8 cellular contexts compared by ENCODE assay signal in genomic region chr1:65687435-65688214, GRCh38.
DNase-seq lines count a peak whose midpoint lies in the region; ATAC-seq, FAIRE-seq and TF ChIP-seq lines count a peak whose summit lies in the region.

No MANE protein-coding gene starts in this region.

- no TSS peak for BruUV-seq in HepG2 (replicated peaks; lab: Mats Ljungman, UMichigan)

- FAIRE-seq in HepG2 (lab: Jason Lieb, UNC): peak; percentile 98

- peak; percentile 94 for TF ChIP-seq RAD21 in HepG2 (CRISPR knock-in tag; IDR thresholded peaks at IDR 0.05)

- peaks cover 34% of the 10 kb centered on the region for H3K4me1 ChIP-seq in HepG2 (ENCODE audit: insufficient read depth, low read length)

- no peak overlapping the region for H3K27ac Mint-ChIP-seq in activated CD4-positive, alpha-beta T cell treated with anti-CD3 and anti-CD28 coated beads for 36 hours

- peak; percentile 74 for DNase-seq in AG08396 (ENCODE audit: low spot score)
- DNase-seq in NCI-H446 treated with DMSO at 0.1 percent for 48 hours (lab: John Stamatoyannopoulos, UW): peak; percentile 66
- peak; percentile 88 for DNase-seq in activated CD4-positive, alpha-beta T cell treated with anti-CD3 and anti-CD28 coated beads for 36 hours
- DNase-seq in HepG2 (ENCODE audit: low spot score): peak; percentile 90
- DNase-seq in stimulated activated CD4-positive, alpha-beta T cell treated with anti-CD3 and anti-CD28 coated beads, Interleukin-4, amount 100 ng/mL, for 24 hours: peak; percentile 82

- ATAC-seq in GM18868 (IDR thresholded peaks at IDR 0.05; ENCODE audit: unreplicated experiment): peak; percentile 96
- ATAC-seq in HG03135 (IDR thresholded peaks at IDR 0.05; ENCODE audit: unreplicated experiment): peak; percentile 73
- peak; percentile 88 for ATAC-seq in activated CD4-positive, alpha-beta T cell treated with anti-CD3 and anti-CD28 coated beads for 36 hours
- peak; percentile 96 for ATAC-seq in HepG2

- H3K9me3 Mint-ChIP-seq in activated CD4-positive, alpha-beta T cell treated with anti-CD3 and anti-CD28 coated beads for 36 hours (ENCODE audit: low read depth): no peaks in the 10 kb centered on the region

- no peaks in the 10 kb centered on the region for H3K79me2 ChIP-seq in HepG2 (ENCODE audit: insufficient read depth, low read length)

- no peaks in the 10 kb centered on the region for H3K36me3 Mint-ChIP-seq in activated CD4-positive, alpha-beta T cell treated with anti-CD3 and anti-CD28 coated beads for 36 hours (ENCODE audit: low read depth)

- CTCF ChIA-PET in activated CD4-positive, alpha-beta T cell treated with anti-CD3 and anti-CD28 coated beads for 36 hours (lab: Charles Lee): interaction anchor here (0.6 to 4.5 kb wide), 39 partner anchors 9 to 1441 kb away, joined by 3 to 41 read pairs (median 4); no protein-coding TSS in a partner anchor
- CTCF ChIA-PET in HepG2 (lab: Yijun Ruan, JAX; ENCODE audit: low intra/inter-chr PET ratio, low total read pairs): interaction anchor here (0.7 to 2.6 kb wide), 7 partner anchors 256 to 629 kb away, joined by 3 to 20 read pairs (median 4); no protein-coding TSS in a partner anchor

- H3K9ac ChIP-seq in HepG2 (ENCODE audit: insufficient read depth, low read depth, low read length): no peak overlapping the region

- peak overlapping the region; percentile 70 for H3K27ac ChIP-seq in cingulate gyrus (ENCODE audit: low read depth, low read length)
- peak overlapping the region; percentile 35 for H3K27ac ChIP-seq in HepG2 (ENCODE audit: extremely low read length, insufficient read depth, low read length)

- peak overlapping the region in 1 of 3 experiments; percentile 26; a peak in 1 of 6 replicates for H3K4me3 ChIP-seq in HepG2 (replicated peaks in 1 of 3; ENCODE audit: insufficient read depth in 1 of 3, low read depth in 2 of 3, low read length in 3 of 3)

- no peaks in the 10 kb centered on the region for H3K9me3 ChIP-seq in HepG2 (ENCODE audit: low read length)

- 6% methylated on average over 8 of the region's 8 CpGs for WGBS in HepG2 (ENCODE audit: low lambda C conversion rate)

- no peaks in the 10 kb centered on the region for H3K36me3 ChIP-seq in HepG2 (replicated peaks in 1 of 2; ENCODE audit: control insufficient read depth in 1 of 2, insufficient read depth in 2 of 2, low read length in 2 of 2)

- peaks cover 10% of the 10 kb centered on the region for H3K27me3 Mint-ChIP-seq in activated CD4-positive, alpha-beta T cell treated with anti-CD3 and anti-CD28 coated beads for 36 hours

- peak; percentile 94 for TF ChIP-seq CTCF in HepG2 (CRISPR knock-in tag; IDR thresholded peaks at IDR 0.05)

- no peak overlapping the region for H2AFZ ChIP-seq in HepG2 (ENCODE audit: low read length)

- H3K4me2 ChIP-seq in HepG2 (ENCODE audit: low read depth, low read length): peak overlapping the region; percentile 51

- in situ Hi-C loops in HepG2 (cut with HindIII; ENCODE audit: extremely low pct_ligation_motif_present, low pct_unique_long_range_greater_than_20kb): loop anchor here (5.0 to 25.0 kb wide), 3 partner anchors 250 to 625 kb away; no protein-coding TSS in a partner anchor

- TF ChIP-seq POLR2A in HepG2 (IDR thresholded peaks at IDR 0.05; ENCODE audit: insufficient read depth in 1 of 2, low read depth in 2 of 2, low read length in 2 of 2): no peak

- H3K4me1 Mint-ChIP-seq in activated CD4-positive, alpha-beta T cell treated with anti-CD3 and anti-CD28 coated beads for 36 hours: peaks cover 2% of the 10 kb centered on the region

- H4K20me1 ChIP-seq in HepG2 (ENCODE audit: insufficient read depth, low read length): no peaks in the 10 kb centered on the region

- H3K4me3 Mint-ChIP-seq in activated CD4-positive, alpha-beta T cell treated with anti-CD3 and anti-CD28 coated beads for 36 hours: no peak overlapping the region

- POLR2A ChIA-PET in activated CD4-positive, alpha-beta T cell treated with anti-CD3 and anti-CD28 coated beads for 36 hours (lab: Charles Lee): no interaction called here
- POLR2A ChIA-PET in HepG2 (lab: Yijun Ruan, JAX): interaction anchor here (1.7 kb wide), 1 partner anchor 267 kb away, joined by 5 read pairs; the partner anchor contains the start of genes LEPR and LEPROT

- TF ChIP-seq EP300 in HepG2 (IDR thresholded peaks at IDR 0.05; ENCODE audit: low read depth in 2 of 2, low read length in 2 of 2) (peak; percentile 38 to 84; a peak in 2 of 4 replicates), HepG2 (CRISPR knock-in tag; IDR thresholded peaks at IDR 0.05; ENCODE audit: borderline replicate concordance) (peak; percentile 73)

- peaks cover 0 to 8% of the 10 kb centered on the region in 2 experiments; a peak in 2 of 5 replicates for H3K27me3 ChIP-seq in HepG2 (ENCODE audit: control insufficient read depth in 1 of 2, insufficient read depth in 2 of 2, low read length in 2 of 2)

- intact Hi-C loops in activated CD4-positive, alpha-beta T cell treated with anti-CD3 and anti-CD28 coated beads for 36 hours (cut with DNase I, micrococcal nuclease): loop anchor here (1.0 to 5.0 kb wide), 9 partner anchors 255 to 1419 kb away; no protein-coding TSS in a partner anchor
- intact Hi-C loops in HepG2 (cut with micrococcal nuclease; ENCODE audit: unreplicated experiment): loop anchor here (1.0 kb wide), 4 partner anchors 256 to 627 kb away; no protein-coding TSS in a partner anchor

TF ChIP-seq in HepG2, 621 proteins besides CTCF, POLR2A, EP300 and RAD21 (continues in another document):
- TF ChIP-seq ZBTB7A (CRISPR knock-in tag; IDR thresholded peaks at IDR 0.05) (no peak), PRMT3 (CRISPR knock-in tag; IDR thresholded peaks at IDR 0.05; ENCODE audit: borderline replicate concordance, low read depth) (no peak), IRF1 (CRISPR knock-in tag; IDR thresholded peaks at IDR 0.05; ENCODE audit: low read depth) (no peak), ARHGAP35 (CRISPR knock-in tag; IDR thresholded peaks at IDR 0.05; ENCODE audit: borderline replicate concordance) (no peak), ZSCAN31 (CRISPR knock-in tag; IDR thresholded peaks at IDR 0.05; ENCODE audit: low read depth) (no peak), ATF1 (CRISPR knock-in tag; IDR thresholded peaks at IDR 0.05) (no peak), NR2F1 (CRISPR knock-in tag; IDR thresholded peaks at IDR 0.05) (peak; percentile 39 to 45; a peak in 2 of 4 replicates), RARA (CRISPR knock-in tag; IDR thresholded peaks at IDR 0.05) (peak; percentile 71), SRSF1 (optimal IDR thresholded peaks at IDR 0.05; ENCODE audit: low read depth, low read length) (no peak), ZNF180 (CRISPR knock-in tag; IDR thresholded peaks at IDR 0.05; ENCODE audit: borderline replicate concordance, low read depth) (no peak), RBM39 (IDR thresholded peaks at IDR 0.05; ENCODE audit: low read depth, low read length, poor library complexity, severe bottlenecking) (no peak), ZNF574 (CRISPR knock-in tag; IDR thresholded peaks at IDR 0.05) (no peak), ATF5 (CRISPR knock-in tag; IDR thresholded peaks at IDR 0.05; ENCODE audit: low read depth) (no peak), SOX5 (CRISPR knock-in tag; IDR thresholded peaks at IDR 0.05; ENCODE audit: borderline replicate concordance) (peak; percentile 99)
